Comparison of ENCODE assay signal across 23 cellular contexts in the genomic region with DNA sequence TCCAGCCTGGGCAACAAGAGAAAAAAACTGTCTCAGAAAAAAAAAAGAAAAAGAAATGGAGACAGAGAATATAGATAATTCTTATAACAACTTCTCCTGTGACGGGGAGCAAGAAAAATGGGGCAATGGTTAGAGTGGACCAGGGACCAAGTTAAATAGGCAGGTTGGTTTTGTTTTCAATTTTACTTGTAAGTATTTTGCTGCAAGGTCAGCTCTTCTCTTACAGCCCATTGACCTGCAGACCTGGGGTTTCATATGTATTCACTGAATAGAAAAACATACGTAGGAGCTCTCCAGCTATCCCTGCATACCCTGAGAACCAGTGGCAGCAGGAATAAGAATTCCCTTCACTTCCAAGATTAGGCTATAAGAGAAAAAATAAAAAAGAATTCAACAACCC.
DNase-seq lines count a peak whose midpoint lies in the region; ATAC-seq and TF ChIP-seq lines count a peak whose summit lies in the region.
"Had no signal": no experiment of that assay in that cellular context is flagged by ENCODE, and none has a peak within 500 bp of the region (broad histone marks: within the 10 kb centered on the region; RNA-seq: fewer than 3 reads in every experiment).

No MANE protein-coding gene starts in this region.

- peak overlapping the region; percentile 89 for H3K4me2 ChIP-seq in MM.1S (ENCODE audit: low read depth, low read length)
- H3K4me2 ChIP-seq: KMS-11 had no signal

- no peaks in the 10 kb centered on the region for H4K20me1 ChIP-seq in MM.1S (ENCODE audit: insufficient read depth, low read length)

- no peaks in the 10 kb centered on the region for H3K27me3 ChIP-seq in MM.1S (replicated peaks; ENCODE audit: insufficient read depth, low read length)
- H3K27me3 ChIP-seq: esophagus muscularis mucosa, foreskin keratinocyte, pancreas, SJCRH30, transverse colon had no signal

- H3K27ac ChIP-seq in MM.1S (ENCODE audit: low read length), result peak overlapping the region; percentile 94
- H3K27ac ChIP-seq: esophagus muscularis mucosa, foreskin keratinocyte, KMS-11, pancreas, SJCRH30, transverse colon had no signal

- H2AFZ ChIP-seq in MM.1S (ENCODE audit: low read length), result no peak overlapping the region

- no peaks in the 10 kb centered on the region for H3K9me2 ChIP-seq in MM.1S (replicated peaks; ENCODE audit: insufficient read depth, low read length)

- TF ChIP-seq CTCF in MM.1S (IDR thresholded peaks at IDR 0.05; ENCODE audit: low read length), result no peak

- H3F3A ChIP-seq in MM.1S (ENCODE audit: insufficient read depth, low read length), result peaks cover 19% of the 10 kb centered on the region

- H3K36me3 ChIP-seq in MM.1S (replicated peaks; ENCODE audit: insufficient read depth, low read length), result no peaks in the 10 kb centered on the region; the same call in 1 of the 2 replicates
- H3K36me3 ChIP-seq: pancreas had no signal

- H3K4me1 Mint-ChIP-seq in activated naive CD8-positive, alpha-beta T cell (ENCODE audit: low read depth), result peaks cover 2% of the 10 kb centered on the region
- peaks cover 10% of the 10 kb centered on the region for H3K4me1 Mint-ChIP-seq in activated naive CD8-positive, alpha-beta T cell treated with anti-CD3 and anti-CD28 coated beads, Interleukin-2, amount 50 U/mL, for 24 hours
- H3K4me1 Mint-ChIP-seq: neural crest cell had no signal

- H3K27me3 Mint-ChIP-seq in activated naive CD8-positive, alpha-beta T cell, result no peaks in the 10 kb centered on the region
- no peaks in the 10 kb centered on the region for H3K27me3 Mint-ChIP-seq in activated naive CD8-positive, alpha-beta T cell treated with anti-CD3 and anti-CD28 coated beads, Interleukin-2, amount 50 U/mL, for 24 hours
- H3K27me3 Mint-ChIP-seq: activated naive CD8-positive, alpha-beta T cell treated with anti-CD3 and anti-CD28 coated beads for 36 hours had no signal

- no peaks in the 10 kb centered on the region for H3K79me2 ChIP-seq in MM.1S (ENCODE audit: low read length)

- DNase-seq in activated naive CD8-positive, alpha-beta T cell treated with anti-CD3 and anti-CD28 coated beads, Interleukin-2, amount 50 U/mL, for 24 hours, result no peak
- DNase-seq in MM.1S (peak; percentile 85), OCI-M1 (lab: John Stamatoyannopoulos, UW) (no peak)
- DNase-seq: activated CD4-positive, CD25-positive, alpha-beta regulatory T cell treated with anti-CD3 and anti-CD28 coated beads, Interleukin-2, amount 50 U/mL, for 72 hours; activated naive CD8-positive, alpha-beta T cell treated with anti-CD3 and anti-CD28 coated beads for 36 hours; caudate nucleus; DMS53; endodermal cell; foreskin keratinocyte; NCI-H2081 treated with DMSO at 0.1 percent for 48 hours; NCI-H345; pancreas; retina; SJCRH30; small intestine; transverse colon had no signal

- no peaks in the 10 kb centered on the region for H3K9me3 ChIP-seq in MM.1S (replicated peaks; ENCODE audit: insufficient read depth, low read length)
- H3K9me3 ChIP-seq: esophagus muscularis mucosa, pancreas, SJCRH30, transverse colon had no signal

- H3K4me3 Mint-ChIP-seq in activated naive CD8-positive, alpha-beta T cell, result no peak overlapping the region
- no peak overlapping the region for H3K4me3 Mint-ChIP-seq in activated naive CD8-positive, alpha-beta T cell treated with anti-CD3 and anti-CD28 coated beads, Interleukin-2, amount 50 U/mL, for 24 hours
- H3K4me3 Mint-ChIP-seq: activated naive CD8-positive, alpha-beta T cell treated with anti-CD3 and anti-CD28 coated beads for 36 hours; endodermal cell; neural crest cell had no signal

- no peak for ATAC-seq in activated naive CD8-positive, alpha-beta T cell treated with anti-CD3 and anti-CD28 coated beads, Interleukin-2, amount 50 U/mL, for 24 hours
- ATAC-seq in GM18502 (IDR thresholded peaks at IDR 0.05; ENCODE audit: poor library complexity, unreplicated experiment), result peak; percentile 36
- ATAC-seq in GM21717 (IDR thresholded peaks at IDR 0.05; ENCODE audit: unreplicated experiment), result no peak
- ATAC-seq in GM19455 (IDR thresholded peaks at IDR 0.05; ENCODE audit: unreplicated experiment), result no peak
- ATAC-seq: foreskin keratinocyte, pancreas had no signal

- H3K36me3 Mint-ChIP-seq in activated naive CD8-positive, alpha-beta T cell, result peaks cover 18% of the 10 kb centered on the region
- peaks cover 32% of the 10 kb centered on the region for H3K36me3 Mint-ChIP-seq in activated naive CD8-positive, alpha-beta T cell treated with anti-CD3 and anti-CD28 coated beads, Interleukin-2, amount 50 U/mL, for 24 hours (ENCODE audit: low read depth)

- no peaks in the 10 kb centered on the region for H3K9me3 Mint-ChIP-seq in activated naive CD8-positive, alpha-beta T cell (ENCODE audit: low read depth)
- H3K9me3 Mint-ChIP-seq in activated naive CD8-positive, alpha-beta T cell treated with anti-CD3 and anti-CD28 coated beads, Interleukin-2, amount 50 U/mL, for 24 hours, result no peaks in the 10 kb centered on the region
- H3K9me3 Mint-ChIP-seq: activated naive CD8-positive, alpha-beta T cell treated with anti-CD3 and anti-CD28 coated beads for 36 hours; endodermal cell; neural crest cell had no signal

- H3K4me1 ChIP-seq in MM.1S (ENCODE audit: low read length), result peaks cover 29% of the 10 kb centered on the region
- H3K4me1 ChIP-seq: esophagus muscularis mucosa, foreskin keratinocyte, pancreas, SJCRH30, transverse colon had no signal

- peak overlapping the region; percentile 40 for H3K4me3 ChIP-seq in MM.1S (ENCODE audit: low read length)
- H3K4me3 ChIP-seq: esophagus muscularis mucosa, pancreas, SJCRH30, transverse colon had no signal

- peak overlapping the region; percentile 18 for H3K27ac Mint-ChIP-seq in activated naive CD8-positive, alpha-beta T cell
- no peak overlapping the region for H3K27ac Mint-ChIP-seq in activated naive CD8-positive, alpha-beta T cell treated with anti-CD3 and anti-CD28 coated beads, Interleukin-2, amount 50 U/mL, for 24 hours
- H3K27ac Mint-ChIP-seq: endodermal cell had no signal

- H3K9ac ChIP-seq in MM.1S (ENCODE audit: low read length), result peak overlapping the region; percentile 69
- H3K9ac ChIP-seq: KMS-11 had no signal
